ENCODE assay signal across 16 cellular contexts in genomic region chr1:119771016-119771415, GRCh38. TPM values are rescaled to one million over a fixed set of nuclear protein-coding genes. Genes with fewer than 3 reads are reported as not detected.
DNase-seq lines count a peak whose midpoint lies in the region; ATAC-seq and TF ChIP-seq lines count a peak whose summit lies in the region.
"Had no signal": no experiment of that assay in that cellular context is flagged by ENCODE, and none has a peak within 500 bp of the region (broad histone marks: within the 10 kb centered on the region; RNA-seq: fewer than 3 reads in every experiment).

No MANE protein-coding gene starts in this region.

- no peaks in the 10 kb centered on the region for H3K27me3 ChIP-seq in A673 (replicated peaks; ENCODE audit: insufficient read depth, low read depth, low read length, poor library complexity)
- H3K27me3 ChIP-seq in H7 (ENCODE audit: control insufficient read depth, insufficient read depth, low read length) = peaks cover 4% of the 10 kb centered on the region; the same call in 1 of the 2 replicates
- no peaks in the 10 kb centered on the region for H3K27me3 ChIP-seq in naive thymus-derived CD4-positive, alpha-beta T cell (ENCODE audit: control insufficient read depth in 2 of 2, insufficient read depth in 2 of 2, low read length in 2 of 2)
- H3K27me3 ChIP-seq: testis had no signal

- intact Hi-C loops in A673 (cut with micrococcal nuclease; ENCODE audit: unreplicated experiment) (no loop called here), MCF 10A (cut with micrococcal nuclease) (no loop called here)
- intact Hi-C loops in naive thymus-derived CD4-positive, alpha-beta T cell (cut with micrococcal nuclease) = no loop called here

- POLR2A ChIA-PET in A673 (lab: Charles Lee; ENCODE audit: low non-redundant PET) (interaction anchor here (0.6 kb wide), 1 partner anchor 20 kb away, joined by 7 read pairs; no protein-coding TSS in a partner anchor), MCF 10A (lab: Yijun Ruan, JAX) (no interaction called here)
- POLR2A ChIA-PET in naive thymus-derived CD4-positive, alpha-beta T cell (lab: Charles Lee) = no interaction called here

- H3K27ac Mint-ChIP-seq in naive thymus-derived CD4-positive, alpha-beta T cell = no peak overlapping the region
- no peak overlapping the region for H3K27ac Mint-ChIP-seq in MCF 10A (ENCODE audit: low read depth, unreplicated experiment)
- H3K27ac Mint-ChIP-seq: activated B cell treated with CpG ODN at 0.5 μM for 24 hours; activated naive CD4-positive, alpha-beta T cell treated with anti-CD3 and anti-CD28 coated beads, Interleukin-2, amount 50 U/mL, for 24 hours had no signal

- H3K4me1 Mint-ChIP-seq in naive thymus-derived CD4-positive, alpha-beta T cell = no peaks in the 10 kb centered on the region
- H3K4me1 Mint-ChIP-seq in MCF 10A (ENCODE audit: insufficient read depth, unreplicated experiment) = peaks cover 5% of the 10 kb centered on the region
- H3K4me1 Mint-ChIP-seq: activated B cell treated with CpG ODN at 0.5 μM for 24 hours; activated naive CD4-positive, alpha-beta T cell treated with anti-CD3 and anti-CD28 coated beads, Interleukin-2, amount 50 U/mL, for 24 hours had no signal

- H3K4me3 ChIP-seq in A673 (ENCODE audit: low read depth, low read length, poor library complexity, severe bottlenecking) (no peak overlapping the region), H7 (ENCODE audit: insufficient read depth, low read depth, low read length) (no peak overlapping the region)
- no peak overlapping the region for H3K4me3 ChIP-seq in naive thymus-derived CD4-positive, alpha-beta T cell (ENCODE audit: low read length)
- H3K4me3 ChIP-seq: testis had no signal

- H3K27ac ChIP-seq in A673 (ENCODE audit: low read depth, low read length, poor library complexity, severe bottlenecking) = no peak overlapping the region
- H3K27ac ChIP-seq in naive thymus-derived CD4-positive, alpha-beta T cell (ENCODE audit: low read depth, low read length) = no peak overlapping the region
- H3K27ac ChIP-seq: testis had no signal

- H3K9me3 Mint-ChIP-seq in naive thymus-derived CD4-positive, alpha-beta T cell = no peaks in the 10 kb centered on the region
- no peaks in the 10 kb centered on the region for H3K9me3 Mint-ChIP-seq in MCF 10A (ENCODE audit: unreplicated experiment)
- H3K9me3 Mint-ChIP-seq: activated B cell treated with CpG ODN at 0.5 μM for 24 hours; activated naive CD4-positive, alpha-beta T cell treated with anti-CD3 and anti-CD28 coated beads, Interleukin-2, amount 50 U/mL, for 24 hours had no signal

- peaks cover 10 to 36% (median 14%) of the 10 kb centered on the region in 5 donors for H3K27me3 Mint-ChIP-seq in naive thymus-derived CD4-positive, alpha-beta T cell
- no peaks in the 10 kb centered on the region for H3K27me3 Mint-ChIP-seq in MCF 10A (ENCODE audit: insufficient read depth, unreplicated experiment)

- no peaks in the 10 kb centered on the region for H3K36me3 Mint-ChIP-seq in naive thymus-derived CD4-positive, alpha-beta T cell
- no peaks in the 10 kb centered on the region for H3K36me3 Mint-ChIP-seq in MCF 10A (ENCODE audit: insufficient read depth, unreplicated experiment)
- H3K36me3 Mint-ChIP-seq: activated naive CD4-positive, alpha-beta T cell treated with anti-CD3 and anti-CD28 coated beads, Interleukin-2, amount 50 U/mL, for 24 hours had no signal

- BruUV-seq in A673 (replicated peaks; lab: Mats Ljungman, UMichigan) (no TSS peak), MCF 10A (replicated peaks; lab: Mats Ljungman, UMichigan) (no TSS peak)

- H3K36me3 ChIP-seq in A673 (ENCODE audit: insufficient read depth, low read length, poor library complexity, severe bottlenecking) (no peaks in the 10 kb centered on the region), H7 (replicated peaks; ENCODE audit: control insufficient read depth, insufficient read depth, low read length) (no peaks in the 10 kb centered on the region)
- H3K36me3 ChIP-seq in naive thymus-derived CD4-positive, alpha-beta T cell (ENCODE audit: control insufficient read depth in 2 of 3, insufficient read depth in 3 of 3, low read length in 3 of 3) = no peaks in the 10 kb centered on the region

- no peak overlapping the region for H3K4me3 Mint-ChIP-seq in naive thymus-derived CD4-positive, alpha-beta T cell
- no peak overlapping the region for H3K4me3 Mint-ChIP-seq in MCF 10A (ENCODE audit: unreplicated experiment)
- H3K4me3 Mint-ChIP-seq: activated B cell treated with CpG ODN at 0.5 μM for 24 hours; activated naive CD4-positive, alpha-beta T cell treated with anti-CD3 and anti-CD28 coated beads, Interleukin-2, amount 50 U/mL, for 24 hours had no signal

- no peaks in the 10 kb centered on the region for H3K9me3 ChIP-seq in A673 (ENCODE audit: low read depth, low read length, poor library complexity, severe bottlenecking)
- H3K9me3 ChIP-seq in naive thymus-derived CD4-positive, alpha-beta T cell (ENCODE audit: control insufficient read depth in 2 of 3, low read length in 3 of 3) = no peaks in the 10 kb centered on the region
- H3K9me3 ChIP-seq: testis had no signal

- H3K4me1 ChIP-seq in A673 (ENCODE audit: insufficient read depth, low read length, poor library complexity, severe bottlenecking) = peaks cover 42% of the 10 kb centered on the region
- no peaks in the 10 kb centered on the region for H3K4me1 ChIP-seq in naive thymus-derived CD4-positive, alpha-beta T cell (ENCODE audit: control insufficient read depth in 2 of 2, insufficient read depth in 2 of 2, low read length in 2 of 2)

- peak; percentile 64 for DNase-seq in A673 (ENCODE audit: low spot score)
- DNase-seq in H7 = peak; percentile 33
- DNase-seq in foreskin melanocyte = peak; percentile 69
- DNase-seq in naive thymus-derived CD4-positive, alpha-beta T cell = no peak
- no peak for DNase-seq in MCF 10A (ENCODE audit: unreplicated experiment)
- DNase-seq: activated B cell treated with CpG ODN at 0.5 μM for 24 hours, AML-193, Kasumi-1, NCI-H2081, testis had no signal

- CTCF ChIA-PET in A673 (lab: Charles Lee) (no interaction called here), MCF 10A (lab: Yijun Ruan, JAX) (interaction anchor here (1.1 kb wide), 1 partner anchor 13 kb away, joined by 7 read pairs; no protein-coding TSS in a partner anchor)
- CTCF ChIA-PET in naive thymus-derived CD4-positive, alpha-beta T cell (lab: Charles Lee) = no interaction called here

- no peak; the same call in 1 of the 2 replicates for TF ChIP-seq CTCF in A673 (conservative IDR thresholded peaks at IDR 0.05; ENCODE audit: low read depth, low read length)
- no peak for TF ChIP-seq CTCF in MCF 10A (IDR thresholded peaks at IDR 0.05; ENCODE audit: unreplicated experiment)

- 0 out of 3 replicates have a peak, but pooled peaks have one; percentile 36 for ATAC-seq in SK-N-SH treated with all-trans-retinoic acid at 6 μM for 48 hours
- no peak for ATAC-seq in HG02571 (IDR thresholded peaks at IDR 0.05; ENCODE audit: unreplicated experiment)
- ATAC-seq in naive thymus-derived CD4-positive, alpha-beta T cell = no peak
- no peak for ATAC-seq in HG03432 (IDR thresholded peaks at IDR 0.05; ENCODE audit: unreplicated experiment)

TF ChIP-seq in SK-N-SH treated with all-trans-retinoic acid at 6 μM for 48 hours, 23 proteins besides CTCF, POLR2A, EP300 and RAD21 (continues in another document):
- TF ChIP-seq PATZ1 (CRISPR knock-in tag; IDR thresholded peaks at IDR 0.05; ENCODE audit: borderline replicate concordance) = no peak
- TF ChIP-seq PPARA (CRISPR knock-in tag; IDR thresholded peaks at IDR 0.05; ENCODE audit: borderline replicate concordance) = no peak
- TF ChIP-seq, protein P1, sequence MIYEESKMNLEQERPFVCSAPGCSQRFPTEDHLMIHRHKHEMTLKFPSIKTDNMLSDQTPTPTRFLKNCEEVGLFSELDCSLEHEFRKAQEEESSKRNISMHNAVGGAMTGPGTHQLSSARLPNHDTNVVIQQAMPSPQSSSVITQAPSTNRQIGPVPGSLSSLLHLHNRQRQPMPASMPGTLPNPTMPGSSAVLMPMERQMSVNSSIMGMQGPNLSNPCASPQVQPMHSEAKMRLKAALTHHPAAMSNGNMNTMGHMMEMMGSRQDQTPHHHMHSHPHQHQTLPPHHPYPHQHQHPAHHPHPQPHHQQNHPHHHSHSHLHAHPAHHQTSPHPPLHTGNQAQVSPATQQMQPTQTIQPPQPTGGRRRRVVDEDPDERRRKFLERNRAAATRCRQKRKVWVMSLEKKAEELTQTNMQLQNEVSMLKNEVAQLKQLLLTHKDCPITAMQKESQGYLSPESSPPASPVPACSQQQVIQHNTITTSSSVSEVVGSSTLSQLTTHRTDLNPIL (CRISPR knock-in tag; IDR thresholded peaks at IDR 0.05; ENCODE audit: low read depth) = no peak
- no peak for TF ChIP-seq ZFP3 (CRISPR knock-in tag; IDR thresholded peaks at IDR 0.05)
- no peak for TF ChIP-seq RARB (CRISPR knock-in tag; IDR thresholded peaks at IDR 0.05)
- TF ChIP-seq ARNTL (CRISPR knock-in tag; IDR thresholded peaks at IDR 0.05; ENCODE audit: borderline replicate concordance, low read depth) = no peak
- no peak for TF ChIP-seq ZNF70 (CRISPR knock-in tag; IDR thresholded peaks at IDR 0.05)

RNA-seq across cellular contexts. Expression of gene HMGCS2, which starts 2.3 kb away (rescaled TPM):
- total RNA-seq in A673 (2021) = not detected in 2 replicates
- total RNA-seq in H7 (2014; rRNA removed; shearing (Covaris generic)) = not detected in 2 replicates
- total RNA-seq in naive thymus-derived CD4-positive, alpha-beta T cell = not detected
- not detected for polyA plus RNA-seq in naive thymus-derived CD4-positive, alpha-beta T cell
- total RNA-seq in MCF 10A (2022) = not detected in 2 replicates
- total RNA-seq: activated B cell treated with CpG ODN at 0.5 μM for 24 hours, kidney epithelial cell, pulmonary artery endothelial cell had no signal

RNA-seq across cellular contexts. Expression of gene REG4, which starts 40.2 kb away (rescaled TPM):
- not detected in 2 replicates for total RNA-seq in A673 (2021)
- total RNA-seq in H7 (2014; rRNA removed; shearing (Covaris generic)) = not detected in 2 replicates
- total RNA-seq in naive thymus-derived CD4-positive, alpha-beta T cell = 1 to 10 TPM in 3 of 5 experiments, under 1 TPM in 1, not detected in 1; 0.37 to 4.9 (median 3.5) TPM
- 1 to 10 TPM; 4.5 to 9.8 TPM for polyA plus RNA-seq in naive thymus-derived CD4-positive, alpha-beta T cell
- not detected in 2 replicates for total RNA-seq in MCF 10A (2022)
- total RNA-seq: activated B cell treated with CpG ODN at 0.5 μM for 24 hours, kidney epithelial cell, pulmonary artery endothelial cell had no signal

RNA-seq across cellular contexts. Expression of gene PHGDH, which starts 59.3 kb away (rescaled TPM):
- total RNA-seq in A673 (2021) (499 and 575 TPM in 2 replicates), MCF 10A (2022) (165 and 198 TPM in 2 replicates)
- 586 and 589 TPM in 2 replicates for total RNA-seq in H7 (2014; rRNA removed; shearing (Covaris generic))
- 10 to 100 TPM in 3 of 5 experiments, 1 to 10 TPM in 2; 6.9 to 79.5 (median 13.3) TPM for total RNA-seq in naive thymus-derived CD4-positive, alpha-beta T cell
- 10 to 100 TPM; 20.4 to 25.7 TPM for polyA plus RNA-seq in naive thymus-derived CD4-positive, alpha-beta T cell

Comparison
In these comparisons a context has a peak if more than half of its experiments do, and no peak if none do; other contexts are left out.
1. DNase-seq: peak in A673 (single experiment), H7 (single experiment) and foreskin melanocyte (single experiment); none in naive thymus-derived CD4-positive, alpha-beta T cell (0 of 9) and MCF 10A (single experiment).